Comparison of ENCODE assay signal across 9 cellular contexts in the genomic region with DNA sequence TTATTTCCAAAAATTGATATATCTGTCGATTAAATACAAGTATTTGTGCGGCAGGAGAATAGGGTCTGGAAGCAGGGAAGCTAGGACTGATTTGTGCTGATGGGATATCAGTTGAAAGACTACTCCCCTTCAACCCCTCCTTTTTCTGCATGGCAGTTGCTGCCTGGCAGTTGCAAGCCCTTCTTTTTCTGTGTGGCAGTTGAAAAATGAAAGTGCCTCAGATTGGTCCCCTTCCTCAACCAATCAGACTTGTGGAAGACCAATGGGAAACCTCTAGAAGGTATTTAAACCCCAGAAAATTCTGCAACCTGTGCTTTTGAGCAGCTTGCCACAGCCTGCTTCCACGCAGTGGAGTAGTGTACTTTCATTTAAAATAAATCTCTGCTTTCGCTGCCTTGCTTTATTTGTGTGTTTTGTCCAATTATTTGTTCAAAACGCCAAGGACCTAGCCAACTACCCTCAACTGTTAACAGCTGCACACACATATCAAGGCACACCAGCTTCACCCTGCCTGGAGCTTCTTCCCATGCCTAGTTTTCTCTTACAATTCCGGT. TPM values are rescaled to one million over a fixed set of nuclear protein-coding genes. Genes with fewer than 3 reads are reported as not detected.
DNase-seq lines count a peak whose midpoint lies in the region; ATAC-seq and TF ChIP-seq lines count a peak whose summit lies in the region.
"Had no signal": no experiment of that assay in that cellular context is flagged by ENCODE, and none has a peak within 500 bp of the region (broad histone marks: within the 10 kb centered on the region; RNA-seq: fewer than 3 reads in every experiment).

No MANE protein-coding gene starts in this region.

- ATAC-seq in GM19463 (IDR thresholded peaks at IDR 0.05; ENCODE audit: unreplicated experiment) (no peak), HG02852 (IDR thresholded peaks at IDR 0.05; ENCODE audit: unreplicated experiment) (no peak), GM18867 (IDR thresholded peaks at IDR 0.05; ENCODE audit: unreplicated experiment) (no peak)

- peaks cover 25% of the 10 kb centered on the region for H3K4me1 Mint-ChIP-seq in activated CD4-positive, alpha-beta T cell treated with anti-CD3 and anti-CD28 coated beads, Interleukin-2, amount 10 ng/mL, durations not matched to agents 24 days and 14 days
- peaks cover 20% of the 10 kb centered on the region for H3K4me1 Mint-ChIP-seq in osteocyte (ENCODE audit: unreplicated experiment)

- DNase-seq in activated CD4-positive, alpha-beta T cell treated with anti-CD3 and anti-CD28 coated beads, Interleukin-2, amount 10 ng/mL, durations not matched to agents 24 days and 14 days, result no peak
- no peak for DNase-seq in activated CD4-positive, alpha-beta T cell treated with anti-CD3 and anti-CD28 coated beads for 1 hour
- DNase-seq in LNCaP clone FGC (ENCODE audit: low read depth) (no peak), amniotic epithelial cell (ENCODE audit: low read depth) (peak; percentile 12), osteocyte (ENCODE audit: extremely low spot score, unreplicated experiment) (no peak)
- DNase-seq: T1000 had no signal

- intact Hi-C loops in activated CD4-positive, alpha-beta T cell treated with anti-CD3 and anti-CD28 coated beads, Interleukin-2, amount 10 ng/mL, durations not matched to agents 24 days and 14 days (cut with micrococcal nuclease), result loop anchor here (10.0 kb wide), 1 partner anchor 1462 kb away; no protein-coding TSS in a partner anchor

- peaks cover 24% of the 10 kb centered on the region for H3K27me3 Mint-ChIP-seq in activated CD4-positive, alpha-beta T cell treated with anti-CD3 and anti-CD28 coated beads, Interleukin-2, amount 10 ng/mL, durations not matched to agents 24 days and 14 days
- peaks cover 27% of the 10 kb centered on the region for H3K27me3 Mint-ChIP-seq in osteocyte (ENCODE audit: unreplicated experiment)

- peak overlapping the region; percentile 82 for H3K4me3 ChIP-seq in LNCaP clone FGC (ENCODE audit: low read depth, low read length)

- TF ChIP-seq CTCF in LNCaP clone FGC (IDR thresholded peaks at IDR 0.05; ENCODE audit: control insufficient read depth, extremely low read depth, insufficient read depth) (no peak), osteocyte (IDR thresholded peaks at IDR 0.05) (no peak)

- H3K9me3 Mint-ChIP-seq in activated CD4-positive, alpha-beta T cell treated with anti-CD3 and anti-CD28 coated beads, Interleukin-2, amount 10 ng/mL, durations not matched to agents 24 days and 14 days, result no peaks in the 10 kb centered on the region
- H3K9me3 Mint-ChIP-seq in osteocyte (ENCODE audit: unreplicated experiment), result no peaks in the 10 kb centered on the region

- H3K4me3 Mint-ChIP-seq in activated CD4-positive, alpha-beta T cell treated with anti-CD3 and anti-CD28 coated beads, Interleukin-2, amount 10 ng/mL, durations not matched to agents 24 days and 14 days, result peak overlapping the region; percentile 96
- H3K4me3 Mint-ChIP-seq in osteocyte (ENCODE audit: unreplicated experiment), result peak overlapping the region; percentile 96

- H3K27ac Mint-ChIP-seq in activated CD4-positive, alpha-beta T cell treated with anti-CD3 and anti-CD28 coated beads, Interleukin-2, amount 10 ng/mL, durations not matched to agents 24 days and 14 days, result no peak overlapping the region
- H3K27ac Mint-ChIP-seq in osteocyte (ENCODE audit: unreplicated experiment), result no peak overlapping the region

- H3K36me3 Mint-ChIP-seq in activated CD4-positive, alpha-beta T cell treated with anti-CD3 and anti-CD28 coated beads, Interleukin-2, amount 10 ng/mL, durations not matched to agents 24 days and 14 days (ENCODE audit: low read depth), result peaks cover 13% of the 10 kb centered on the region
- no peaks in the 10 kb centered on the region for H3K36me3 Mint-ChIP-seq in osteocyte (ENCODE audit: unreplicated experiment)

RNA-seq across cellular contexts. Expression of a gene that starts 1.5 kb away (rescaled TPM):
- total RNA-seq in activated CD4-positive, alpha-beta T cell treated with anti-CD3 and anti-CD28 coated beads, Interleukin-2, amount 10 ng/mL, durations not matched to agents 24 days and 14 days, result 82.3 and 83.9 TPM in 2 replicates
- total RNA-seq in osteocyte, result 25.4 and 30.8 TPM in 2 replicates

RNA-seq across cellular contexts. Expression of a gene that starts 19.5 kb away (rescaled TPM):
- not detected in 2 replicates for total RNA-seq in activated CD4-positive, alpha-beta T cell treated with anti-CD3 and anti-CD28 coated beads, Interleukin-2, amount 10 ng/mL, durations not matched to agents 24 days and 14 days
- not detected in 2 replicates for total RNA-seq in osteocyte
